ENCODE assay signal across 8 cellular contexts in genomic region chr22:38228873-38229740, GRCh38. TPM values are rescaled to one million over a fixed set of nuclear protein-coding genes. Genes with fewer than 3 reads are reported as not detected.
A peak's percentile ranks its signal among the peaks of the same experiment; 100 is the strongest.
DNase-seq lines count a peak whose midpoint lies in the region; ATAC-seq and TF ChIP-seq lines count a peak whose summit lies in the region.

No MANE protein-coding gene starts in this region.

- no peak overlapping the region for H3K4me3 Mint-ChIP-seq in activated naive CD4-positive, alpha-beta T cell treated with anti-CD3 and anti-CD28 coated beads, Interleukin-2, amount 10 ng/mL, durations not matched to agents 7 days and 5 days
- H3K4me3 Mint-ChIP-seq in chondrocyte (ENCODE audit: unreplicated experiment), result no peak overlapping the region

- DNase-seq in activated naive CD4-positive, alpha-beta T cell treated with anti-CD3 and anti-CD28 coated beads, Interleukin-2, amount 10 ng/mL, durations not matched to agents 7 days and 5 days, result no peak
- no peak for DNase-seq in activated naive CD4-positive, alpha-beta T cell treated with anti-CD3 and anti-CD28 coated beads, Interleukin-2, amount 50 U/mL, for 16 hours
- DNase-seq in chondrocyte (ENCODE audit: low spot score) (no peak), lung microvascular endothelial cell (ENCODE audit: low read depth in 2 of 2) (peak; percentile 75 to 92), vagina (ENCODE audit: extremely low spot score in 2 of 2) (no peak), NCI-H1930 (lab: John Stamatoyannopoulos, UW) (no peak), NCI-H146 treated with DMSO at 0.1 percent for 48 hours (lab: John Stamatoyannopoulos, UW; ENCODE audit: unreplicated experiment) (no peak)

- H3K27me3 ChIP-seq in vagina, result no peaks in the 10 kb centered on the region

- no peaks in the 10 kb centered on the region for H3K9me3 Mint-ChIP-seq in activated naive CD4-positive, alpha-beta T cell treated with anti-CD3 and anti-CD28 coated beads, Interleukin-2, amount 10 ng/mL, durations not matched to agents 7 days and 5 days
- no peaks in the 10 kb centered on the region for H3K9me3 Mint-ChIP-seq in chondrocyte (ENCODE audit: low read depth)

- H3K36me3 Mint-ChIP-seq in activated naive CD4-positive, alpha-beta T cell treated with anti-CD3 and anti-CD28 coated beads, Interleukin-2, amount 10 ng/mL, durations not matched to agents 7 days and 5 days, result peaks cover 21% of the 10 kb centered on the region
- H3K36me3 Mint-ChIP-seq in chondrocyte (ENCODE audit: low read depth), result peaks cover 31% of the 10 kb centered on the region

- peaks cover 12% of the 10 kb centered on the region for H3K4me1 Mint-ChIP-seq in activated naive CD4-positive, alpha-beta T cell treated with anti-CD3 and anti-CD28 coated beads, Interleukin-2, amount 10 ng/mL, durations not matched to agents 7 days and 5 days
- H3K4me1 Mint-ChIP-seq in chondrocyte (ENCODE audit: low read depth), result peaks cover 7% of the 10 kb centered on the region

- no peak for TF ChIP-seq CTCF in chondrocyte (IDR thresholded peaks at IDR 0.05)
- TF ChIP-seq CTCF in vagina (IDR thresholded peaks at IDR 0.05), result no peak

- peak overlapping the region; percentile 87 for H3K27ac ChIP-seq in vagina

- no peak overlapping the region for H3K4me3 ChIP-seq in vagina

- H3K9me3 ChIP-seq in vagina, result no peaks in the 10 kb centered on the region

- H3K36me3 ChIP-seq in vagina, result peaks cover 0 to 41% of the 10 kb centered on the region in 2 donors

- H3K27ac Mint-ChIP-seq in activated naive CD4-positive, alpha-beta T cell treated with anti-CD3 and anti-CD28 coated beads, Interleukin-2, amount 10 ng/mL, durations not matched to agents 7 days and 5 days, result peak overlapping the region; percentile 84
- peak overlapping the region; percentile 61 for H3K27ac Mint-ChIP-seq in chondrocyte (ENCODE audit: unreplicated experiment)

- intact Hi-C loops in vagina (cut with DNase I), result no loop called here

- TF ChIP-seq POLR2A in vagina (IDR thresholded peaks at IDR 0.05), result no peak

- peaks cover 37% of the 10 kb centered on the region for H3K4me1 ChIP-seq in vagina

- no peaks in the 10 kb centered on the region for H3K27me3 Mint-ChIP-seq in activated naive CD4-positive, alpha-beta T cell treated with anti-CD3 and anti-CD28 coated beads, Interleukin-2, amount 10 ng/mL, durations not matched to agents 7 days and 5 days
- no peaks in the 10 kb centered on the region for H3K27me3 Mint-ChIP-seq in chondrocyte (ENCODE audit: low read depth)

- ATAC-seq in GM21447 (IDR thresholded peaks at IDR 0.05; ENCODE audit: unreplicated experiment), result no peak

- CTCF ChIA-PET in activated naive CD4-positive, alpha-beta T cell treated with anti-CD3 and anti-CD28 coated beads, Interleukin-2, amount 10 ng/mL, durations not matched to agents 7 days and 5 days (lab: Charles Lee), result interaction anchor here (0.5 to 4.5 kb wide), 9 partner anchors 18 to 177 kb away, joined by 3 to 40 read pairs (median 5); no protein-coding TSS in a partner anchor

RNA-seq across cellular contexts. Expression of gene MAFF, which starts 27.3 kb away (rescaled TPM):
- total RNA-seq in chondrocyte, result 1.7 to 9.9 TPM (median 8.5 TPM) in 3 replicates
- total RNA-seq in lung microvascular endothelial cell, result 41.0 and 262 TPM in 2 replicates
- 90.6 TPM for total RNA-seq in vagina

RNA-seq across cellular contexts. Expression of gene TMEM184B, which starts 43.7 kb away (rescaled TPM):
- total RNA-seq in chondrocyte (117 to 121 TPM (median 121 TPM) in 3 replicates), lung microvascular endothelial cell (26.0 and 26.2 TPM in 2 replicates), vagina (50.8 TPM)

RNA-seq across cellular contexts. Expression of gene PLA2G6, which starts 47.5 kb away (rescaled TPM):
- total RNA-seq in chondrocyte (16.3 to 30.2 TPM (median 21.0 TPM) in 3 replicates), lung microvascular endothelial cell (1.3 and 4.8 TPM in 2 replicates), vagina (35.8 TPM)

Comparison
In these comparisons a context has a peak if more than half of its experiments do, and no peak if none do; other contexts are left out.
1. DNase-seq: peak in lung microvascular endothelial cell (2 of 2); none in activated naive CD4-positive, alpha-beta T cell treated with anti-CD3 and anti-CD28 coated beads, Interleukin-2, amount 10 ng/mL, durations not matched to agents 7 days and 5 days (single experiment), activated naive CD4-positive, alpha-beta T cell treated with anti-CD3 and anti-CD28 coated beads, Interleukin-2, amount 50 U/mL, for 16 hours (single experiment), chondrocyte (single experiment), vagina (0 of 2), NCI-H1930 (0 of 2) and NCI-H146 treated with DMSO at 0.1 percent for 48 hours (single experiment).